ENCODE assay signal across 12 cellular contexts in the genomic region with DNA sequence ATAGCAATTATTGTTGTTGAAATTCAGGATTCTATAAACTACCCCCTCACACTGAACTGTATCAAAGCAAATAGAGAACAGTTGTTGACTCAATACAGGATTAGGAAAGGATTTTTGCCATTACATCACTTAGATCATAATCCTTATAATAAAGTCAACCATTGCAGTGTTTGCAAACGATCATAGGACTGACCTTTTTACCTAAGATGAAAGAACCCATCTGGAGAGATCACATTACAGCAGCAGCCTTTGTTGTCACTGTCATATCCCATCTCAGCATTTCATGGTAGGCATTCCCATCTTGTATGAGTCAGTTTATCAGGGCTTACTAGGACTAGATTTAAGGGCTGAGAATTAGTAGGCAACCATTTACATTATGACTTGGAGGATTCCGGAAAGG.
DNase-seq lines count a peak whose midpoint lies in the region; ATAC-seq, FAIRE-seq and TF ChIP-seq lines count a peak whose summit lies in the region.
"Had no signal": no experiment of that assay in that cellular context is flagged by ENCODE, and none has a peak within 500 bp of the region (broad histone marks: within the 10 kb centered on the region; RNA-seq: fewer than 3 reads in every experiment).

No MANE protein-coding gene starts in this region.

- in situ Hi-C loops in brain microvascular endothelial cell (cut with HindIII; ENCODE audit: low pct_ligation_motif_present, low sequenced_read_pairs), result no loop called here

- H3K36me3 ChIP-seq in brain microvascular endothelial cell (replicated peaks) (no peaks in the 10 kb centered on the region), H7 (replicated peaks; ENCODE audit: control insufficient read depth, insufficient read depth, low read length) (no peaks in the 10 kb centered on the region), small intestine (ENCODE audit: control insufficient read depth in 2 of 2, insufficient read depth in 2 of 2, low read length in 2 of 2) (no peaks in the 10 kb centered on the region)
- H3K36me3 ChIP-seq: tibial nerve had no signal

- H3K4me1 ChIP-seq in small intestine (ENCODE audit: control insufficient read depth in 2 of 2, insufficient read depth in 1 of 2, low read depth in 1 of 2, low read length in 1 of 2), result no peaks in the 10 kb centered on the region
- H3K4me1 ChIP-seq: tibial nerve had no signal

- H3K27me3 ChIP-seq in brain microvascular endothelial cell (replicated peaks) (no peaks in the 10 kb centered on the region), H7 (ENCODE audit: control insufficient read depth, insufficient read depth, low read length) (no peaks in the 10 kb centered on the region), small intestine (ENCODE audit: control insufficient read depth in 2 of 2, insufficient read depth in 2 of 2, low read length in 2 of 2) (no peaks in the 10 kb centered on the region)
- H3K27me3 ChIP-seq: tibial nerve had no signal

- H3K4me3 ChIP-seq in brain microvascular endothelial cell (ENCODE audit: low read depth, low read length) (no peak overlapping the region), skeletal muscle cell (ENCODE audit: low read depth, low read length) (no peak overlapping the region), H7 (ENCODE audit: insufficient read depth, low read depth, low read length) (no peak overlapping the region), small intestine (ENCODE audit: low read depth in 1 of 2, low read length in 2 of 2) (no peak overlapping the region)
- H3K4me3 ChIP-seq: tibial nerve had no signal

- TF ChIP-seq CTCF in brain microvascular endothelial cell (IDR thresholded peaks at IDR 0.05; ENCODE audit: low read depth, low read length, missing control alignments), result no peak

- no peaks in the 10 kb centered on the region for H3K9me3 ChIP-seq in small intestine (ENCODE audit: control insufficient read depth, low read depth)

- DNase-seq in DMS 273 (lab: John Stamatoyannopoulos, UW; ENCODE audit: unreplicated experiment), result peak; percentile 8
- DNase-seq in DMS 273 treated with DMSO at 0.1 percent for 48 hours (lab: John Stamatoyannopoulos, UW), result no peak
- peak; percentile 9 for DNase-seq in NCI-H2227 treated with DMSO at 0.1 percent for 48 hours (lab: John Stamatoyannopoulos, UW)
- DNase-seq in brain microvascular endothelial cell, result peak; percentile 29
- peak; percentile 9 for DNase-seq in skeletal muscle cell (ENCODE audit: low read depth)
- no peak for DNase-seq in H7
- DNase-seq in small intestine, result no peak
- DNase-seq: activated CD8-positive, alpha-beta memory T cell treated with anti-CD3 and anti-CD28 coated beads for 24 hours had no signal

- FAIRE-seq in small intestine (lab: Jason Lieb, UNC), result no peak

- 52 to 54% (median 52%) methylated on average over 2 of the region's 2 CpGs for WGBS in small intestine, 3 donors

- H3K27ac ChIP-seq in brain microvascular endothelial cell, result no peak overlapping the region
- H3K27ac ChIP-seq in small intestine (ENCODE audit: low read depth in 1 of 2, low read length in 1 of 2), result no peak overlapping the region
- H3K27ac ChIP-seq: 22Rv1, tibial nerve had no signal

- no peak for ATAC-seq in HG03039 (IDR thresholded peaks at IDR 0.05; ENCODE audit: unreplicated experiment)
- ATAC-seq: Right ventricle myocardium inferior had no signal

Comparison
In these comparisons a context has a peak if more than half of its experiments do, and no peak if none do; other contexts are left out.
1. DNase-seq: peak in DMS 273 (single experiment), NCI-H2227 treated with DMSO at 0.1 percent for 48 hours (single experiment), brain microvascular endothelial cell (single experiment) and skeletal muscle cell (single experiment); none in DMS 273 treated with DMSO at 0.1 percent for 48 hours (single experiment), H7 (single experiment) and small intestine (single experiment).